In genomic region chr4:6673660-6674499, GRCh38 we compare ENCODE assay signal across 1 cellular context.
A peak's percentile ranks its signal among the peaks of the same experiment; 100 is the strongest.
TF ChIP-seq lines count a peak whose summit lies in the region.

No MANE protein-coding gene starts in this region.

TF ChIP-seq in GM12878, 131 proteins besides CTCF, POLR2A, EP300 and RAD21 (continued from another document):
- TF ChIP-seq ZBTB33 (IDR thresholded peaks at IDR 0.05) (peak; percentile 55; the same call in 1 of the 2 replicates), SMAD5 (IDR thresholded peaks at IDR 0.05; ENCODE audit: low read depth) (0 out of 2 replicates have a peak, but pooled peaks have one; percentile 22)
TF ChIP-seq in GM12878: peak in this region for 31.
